ENCODE assay signal across 19 cellular contexts in genomic region chr9:117720555-117720954, GRCh38. TPM values are rescaled to one million over a fixed set of nuclear protein-coding genes. Genes with fewer than 3 reads are reported as not detected.
A peak's percentile ranks its signal among the peaks of the same experiment; 100 is the strongest.
DNase-seq lines count a peak whose midpoint lies in the region; ATAC-seq, FAIRE-seq and TF ChIP-seq lines count a peak whose summit lies in the region.
"Had no signal": no experiment of that assay in that cellular context is flagged by ENCODE, and none has a peak within 500 bp of the region (broad histone marks: within the 10 kb centered on the region; RNA-seq: fewer than 3 reads in every experiment).

No MANE protein-coding gene starts in this region.

- FAIRE-seq in astrocyte (lab: Jason Lieb, UNC) = peak; percentile 71
- FAIRE-seq: K562 had no signal

- CTCF ChIA-PET in Calu3 (lab: Charles Lee) = no interaction called here

- no peak overlapping the region for H3K4me2 ChIP-seq in astrocyte (ENCODE audit: low read length)
- H3K4me2 ChIP-seq: GM23338 had no signal

- peaks cover 27% of the 10 kb centered on the region for H3K4me1 ChIP-seq in astrocyte (ENCODE audit: insufficient read depth, low read length)

- H3K9me3 Mint-ChIP-seq in CD14-positive monocyte (no peaks in the 10 kb centered on the region), astrocyte (ENCODE audit: unreplicated experiment) (no peaks in the 10 kb centered on the region), Calu3 (ENCODE audit: low read depth, unreplicated experiment) (peaks cover 3% of the 10 kb centered on the region)
- H3K9me3 Mint-ChIP-seq: activated T-helper 17 cell treated with anti-CD3 and anti-CD28 coated beads, Interleukin-2, amount 50 U/mL, for 72 hours; endodermal cell; memory B cell had no signal

- H3K9me3 ChIP-seq in astrocyte (ENCODE audit: insufficient read depth, low read depth, low read length) = no peaks in the 10 kb centered on the region

- peak; percentile 85 for ATAC-seq in left ventricle myocardium superior
- ATAC-seq: activated T-helper 17 cell treated with anti-CD3 and anti-CD28 coated beads, Interleukin-2, amount 50 U/mL, for 72 hours; GM23338; K562 had no signal

- no TSS peak for BruUV-seq in Calu3 (replicated peaks; lab: Mats Ljungman, UMichigan)

- H3K4me1 Mint-ChIP-seq in CD14-positive monocyte = peaks cover 91% of the 10 kb centered on the region
- H3K4me1 Mint-ChIP-seq in astrocyte (ENCODE audit: low read depth, unreplicated experiment) = peaks cover 8% of the 10 kb centered on the region
- no peaks in the 10 kb centered on the region for H3K4me1 Mint-ChIP-seq in Calu3 (ENCODE audit: low read depth, unreplicated experiment)
- H3K4me1 Mint-ChIP-seq: activated T-helper 17 cell treated with anti-CD3 and anti-CD28 coated beads, Interleukin-2, amount 50 U/mL, for 72 hours; GM23338 had no signal

- H3K27ac ChIP-seq in astrocyte (ENCODE audit: low read depth, low read length) = no peak overlapping the region
- H3K27ac ChIP-seq: C4-2B had no signal

- intact Hi-C loops in CD14-positive monocyte (cut with micrococcal nuclease) = loop anchor here in 1 of 2 donors (10.0 kb wide), 1 partner anchor 104 kb away; no protein-coding TSS in a partner anchor
- intact Hi-C loops in left ventricle myocardium superior (cut with micrococcal nuclease) = no loop called here
- intact Hi-C loops in Calu3 (cut with micrococcal nuclease; ENCODE audit: unreplicated experiment) = no loop called here

- no peak overlapping the region for H3K9ac ChIP-seq in astrocyte (ENCODE audit: low read length)

- H3K36me3 ChIP-seq in astrocyte (ENCODE audit: insufficient read depth, low read length) = no peaks in the 10 kb centered on the region

- H3K4me3 Mint-ChIP-seq in CD14-positive monocyte (peak overlapping the region in 1 of 2 donors; percentile 9), astrocyte (ENCODE audit: unreplicated experiment) (no peak overlapping the region), Calu3 (ENCODE audit: low read depth, unreplicated experiment) (no peak overlapping the region)
- H3K4me3 Mint-ChIP-seq: activated T-helper 17 cell treated with anti-CD3 and anti-CD28 coated beads, Interleukin-2, amount 50 U/mL, for 72 hours; endodermal cell; GM23338; memory B cell had no signal

- H4K20me1 ChIP-seq in astrocyte (ENCODE audit: insufficient read depth, low read length) = no peaks in the 10 kb centered on the region

- no peak overlapping the region for H3K4me3 ChIP-seq in astrocyte (ENCODE audit: insufficient read depth, low read depth, low read length)
- no peak overlapping the region for H3K4me3 ChIP-seq in skeletal muscle cell (ENCODE audit: low read depth, low read length)
- H3K4me3 ChIP-seq: GM23338, K562 had no signal

- H3K27me3 Mint-ChIP-seq in CD14-positive monocyte (ENCODE audit: low read depth in 3 of 3) (peaks cover 0 to 2% (median 0%) of the 10 kb centered on the region in 3 donors), astrocyte (ENCODE audit: low read depth, unreplicated experiment) (no peaks in the 10 kb centered on the region), Calu3 (ENCODE audit: unreplicated experiment) (no peaks in the 10 kb centered on the region)
- H3K27me3 Mint-ChIP-seq: memory B cell had no signal

- peaks cover 11 to 22% of the 10 kb centered on the region in 2 donors for H3K36me3 Mint-ChIP-seq in CD14-positive monocyte
- no peaks in the 10 kb centered on the region for H3K36me3 Mint-ChIP-seq in astrocyte (ENCODE audit: low read depth, unreplicated experiment)
- H3K36me3 Mint-ChIP-seq in Calu3 (ENCODE audit: insufficient read depth, unreplicated experiment) = no peaks in the 10 kb centered on the region
- H3K36me3 Mint-ChIP-seq: memory B cell had no signal

- peak; percentile 47 for DNase-seq in CD14-positive monocyte (ENCODE audit: low spot score)
- DNase-seq in astrocyte (ENCODE audit: low read depth) = no peak
- DNase-seq in left ventricle myocardium superior = peak; percentile 42
- peak; percentile 25 for DNase-seq in skeletal muscle cell (ENCODE audit: low read depth)
- DNase-seq in Calu3 = no peak
- DNase-seq in D341Med (ENCODE audit: low spot score) = no peak
- DNase-seq in NCI-H82 (lab: John Stamatoyannopoulos, UW) = no peak
- no peak for DNase-seq in SIG-M5 (lab: John Stamatoyannopoulos, UW)
- DNase-seq: activated CD4-positive, alpha-beta T cell treated with anti-CD3 and anti-CD28 coated beads, Interleukin-2, amount 50 U/mL, for 4 hours; endodermal cell; hippocampal formation; NCI-H1694; NCI-H774; SHP77 had no signal

- no peak overlapping the region for H2AFZ ChIP-seq in astrocyte (ENCODE audit: low read depth, low read length)
- H2AFZ ChIP-seq: GM23338 had no signal

- H3K79me2 ChIP-seq in astrocyte (ENCODE audit: insufficient read depth, low read length) = no peaks in the 10 kb centered on the region

- TF ChIP-seq CTCF in CD14-positive monocyte (IDR thresholded peaks at IDR 0.05) = no peak
- TF ChIP-seq CTCF in astrocyte (IDR thresholded peaks at IDR 0.05; ENCODE audit: insufficient read depth, low read depth, low read length) = no peak
- no peak for TF ChIP-seq CTCF in Calu3 (IDR thresholded peaks at IDR 0.05; ENCODE audit: unreplicated experiment)

- H3K27ac Mint-ChIP-seq in CD14-positive monocyte (peak overlapping the region in 5 of 7 donors; percentile 8 to 83 (median 62)), astrocyte (ENCODE audit: unreplicated experiment) (no peak overlapping the region), Calu3 (ENCODE audit: unreplicated experiment) (no peak overlapping the region)
- H3K27ac Mint-ChIP-seq: activated T-helper 17 cell treated with anti-CD3 and anti-CD28 coated beads, Interleukin-2, amount 50 U/mL, for 72 hours; endodermal cell; GM23338; memory B cell had no signal

- H3K27me3 ChIP-seq in astrocyte (ENCODE audit: insufficient read depth, low read length) = no peaks in the 10 kb centered on the region

RNA-seq across cellular contexts. Expression of gene TLR4, which starts 16.4 kb away (rescaled TPM):
- 100 to 1,000 TPM; 174 to 214 TPM for polyA plus RNA-seq in CD14-positive monocyte
- total RNA-seq in astrocyte (7.4 and 9.1 TPM in 2 replicates), left ventricle myocardium superior (14.4 TPM), Calu3 (2022) (0.12 and 0.64 TPM in 2 replicates)
- total RNA-seq: activated T-helper 17 cell treated with anti-CD3 and anti-CD28 coated beads, Interleukin-2, amount 50 U/mL, for 72 hours had no signal
- polyA plus RNA-seq: K562 had no signal

Comparison
In these comparisons a context has a peak if more than half of its experiments do, and no peak if none do; other contexts are left out.
1. DNase-seq: peak in CD14-positive monocyte (single experiment), left ventricle myocardium superior (single experiment) and skeletal muscle cell (single experiment); none in astrocyte (single experiment), Calu3 (single experiment), D341Med (single experiment), NCI-H82 (single experiment) and SIG-M5 (single experiment).
2. H3K27ac Mint-ChIP-seq: peak in CD14-positive monocyte (5 of 7); none in astrocyte (single experiment) and Calu3 (single experiment).